ENCODE assay signal across 1 cellular context in the genomic region with DNA sequence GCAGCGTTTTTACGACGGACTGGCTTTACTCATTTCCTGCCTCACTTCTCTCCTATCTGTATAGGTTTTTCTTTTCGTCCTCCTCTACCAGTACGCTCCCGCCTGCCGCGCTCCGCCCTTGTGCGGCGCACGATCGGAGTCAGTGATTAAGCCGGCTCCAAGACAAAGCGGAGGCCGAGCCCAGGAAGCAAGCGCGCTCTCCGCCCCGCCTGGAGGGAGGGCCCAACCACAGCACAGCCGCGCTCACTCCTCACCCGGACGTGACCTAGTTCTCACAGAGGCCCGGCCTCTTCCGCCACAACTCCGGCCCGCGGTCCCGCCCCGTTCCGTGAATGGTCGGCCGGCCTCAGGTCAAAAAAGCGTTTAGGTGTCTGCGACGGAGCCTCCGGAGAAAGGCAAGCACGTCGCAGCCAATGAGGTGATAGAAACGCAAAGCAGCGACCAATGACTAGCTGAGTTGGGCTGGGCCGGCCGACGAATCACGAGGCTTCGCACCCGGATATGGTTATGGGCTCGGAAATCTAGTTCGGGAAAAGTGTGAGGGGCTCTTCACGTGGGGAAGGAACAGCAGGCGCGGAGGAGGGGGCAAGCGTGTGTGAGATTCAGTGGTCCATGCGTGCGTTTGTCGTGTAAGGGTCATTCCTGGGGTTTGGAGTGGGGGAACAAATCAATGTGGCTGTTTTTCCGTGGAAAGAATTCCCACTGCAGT.
TF ChIP-seq lines count a peak whose summit lies in the region.

A gene with protein sequence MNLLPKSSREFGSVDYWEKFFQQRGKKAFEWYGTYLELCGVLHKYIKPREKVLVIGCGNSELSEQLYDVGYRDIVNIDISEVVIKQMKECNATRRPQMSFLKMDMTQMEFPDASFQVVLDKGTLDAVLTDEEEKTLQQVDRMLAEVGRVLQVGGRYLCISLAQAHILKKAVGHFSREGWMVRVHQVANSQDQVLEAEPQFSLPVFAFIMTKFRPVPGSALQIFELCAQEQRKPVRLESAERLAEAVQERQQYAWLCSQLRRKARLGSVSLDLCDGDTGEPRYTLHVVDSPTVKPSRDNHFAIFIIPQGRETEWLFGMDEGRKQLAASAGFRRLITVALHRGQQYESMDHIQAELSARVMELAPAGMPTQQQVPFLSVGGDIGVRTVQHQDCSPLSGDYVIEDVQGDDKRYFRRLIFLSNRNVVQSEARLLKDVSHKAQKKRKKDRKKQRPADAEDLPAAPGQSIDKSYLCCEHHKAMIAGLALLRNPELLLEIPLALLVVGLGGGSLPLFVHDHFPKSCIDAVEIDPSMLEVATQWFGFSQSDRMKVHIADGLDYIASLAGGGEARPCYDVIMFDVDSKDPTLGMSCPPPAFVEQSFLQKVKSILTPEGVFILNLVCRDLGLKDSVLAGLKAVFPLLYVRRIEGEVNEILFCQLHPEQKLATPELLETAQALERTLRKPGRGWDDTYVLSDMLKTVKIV (plus strand): TSS at position 494 of the 709 bp plus-strand sequence. CDS start 308 bp downstream, outside the sequence.

TF ChIP-seq in HepG2, 621 proteins besides CTCF, POLR2A, EP300 and RAD21 (continued from another document):
- TF ChIP-seq, protein P1, sequence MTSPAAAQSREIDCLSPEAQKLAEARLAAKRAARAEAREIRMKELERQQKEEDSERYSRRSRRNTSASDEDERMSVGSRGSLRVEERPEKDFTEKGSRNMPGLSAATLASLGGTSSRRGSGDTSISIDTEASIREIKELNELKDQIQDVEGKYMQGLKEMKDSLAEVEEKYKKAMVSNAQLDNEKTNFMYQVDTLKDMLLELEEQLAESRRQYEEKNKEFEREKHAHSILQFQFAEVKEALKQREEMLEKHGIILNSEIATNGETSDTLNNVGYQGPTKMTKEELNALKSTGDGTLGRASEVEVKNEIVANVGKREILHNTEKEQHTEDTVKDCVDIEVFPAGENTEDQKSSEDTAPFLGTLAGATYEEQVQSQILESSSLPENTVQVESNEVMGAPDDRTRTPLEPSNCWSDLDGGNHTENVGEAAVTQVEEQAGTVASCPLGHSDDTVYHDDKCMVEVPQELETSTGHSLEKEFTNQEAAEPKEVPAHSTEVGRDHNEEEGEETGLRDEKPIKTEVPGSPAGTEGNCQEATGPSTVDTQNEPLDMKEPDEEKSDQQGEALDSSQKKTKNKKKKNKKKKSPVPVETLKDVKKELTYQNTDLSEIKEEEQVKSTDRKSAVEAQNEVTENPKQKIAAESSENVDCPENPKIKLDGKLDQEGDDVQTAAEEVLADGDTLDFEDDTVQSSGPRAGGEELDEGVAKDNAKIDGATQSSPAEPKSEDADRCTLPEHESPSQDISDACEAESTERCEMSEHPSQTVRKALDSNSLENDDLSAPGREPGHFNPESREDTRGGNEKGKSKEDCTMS (CRISPR knock-in tag; conservative IDR thresholded peaks at IDR 0.05), result no peak
- TF ChIP-seq PRDM4 (CRISPR knock-in tag; IDR thresholded peaks at IDR 0.05; ENCODE audit: borderline replicate concordance), result no peak
- 0 out of 2 replicates have a peak, but pooled peaks have one; percentile 20 for TF ChIP-seq TOPORS (CRISPR knock-in tag; IDR thresholded peaks at IDR 0.05)
- TF ChIP-seq SNRNP70 (IDR thresholded peaks at IDR 0.05; ENCODE audit: low read depth, low read length), result no peak
- TF ChIP-seq IRX3 (CRISPR knock-in tag; IDR thresholded peaks at IDR 0.05; ENCODE audit: borderline replicate concordance, low read depth), result no peak
- peak; percentile 92 for TF ChIP-seq POLR2G (IDR thresholded peaks at IDR 0.05; ENCODE audit: low read depth, low read length)
- peak; percentile 82 for TF ChIP-seq GABPA (IDR thresholded peaks at IDR 0.05; ENCODE audit: low read depth, low read length)
- TF ChIP-seq GABPA (CRISPR knock-in tag; IDR thresholded peaks at IDR 0.05; ENCODE audit: low read depth), result peak; percentile 96
- TF ChIP-seq, protein P2, sequence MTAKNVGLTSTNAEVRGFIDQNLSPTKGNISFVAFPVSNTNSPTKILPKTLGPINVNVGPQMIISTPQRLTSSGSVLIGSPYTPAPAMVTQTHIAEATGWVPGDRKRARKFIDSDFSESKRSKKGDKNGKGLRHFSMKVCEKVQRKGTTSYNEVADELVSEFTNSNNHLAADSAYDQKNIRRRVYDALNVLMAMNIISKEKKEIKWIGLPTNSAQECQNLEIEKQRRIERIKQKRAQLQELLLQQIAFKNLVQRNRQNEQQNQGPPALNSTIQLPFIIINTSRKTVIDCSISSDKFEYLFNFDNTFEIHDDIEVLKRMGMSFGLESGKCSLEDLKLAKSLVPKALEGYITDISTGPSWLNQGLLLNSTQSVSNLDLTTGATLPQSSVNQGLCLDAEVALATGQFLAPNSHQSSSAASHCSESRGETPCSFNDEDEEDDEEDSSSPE (CRISPR knock-in tag; IDR thresholded peaks at IDR 0.05), result peak; percentile 83
- TF ChIP-seq MXD1 (CRISPR knock-in tag; IDR thresholded peaks at IDR 0.05), result peak; percentile 83
- TF ChIP-seq CHD2 (IDR thresholded peaks at IDR 0.05; ENCODE audit: low read depth, low read length), result peak; percentile 32; the same call in 1 of the 2 replicates
- no peak for TF ChIP-seq ARNT (IDR thresholded peaks at IDR 0.05)
- peak; percentile 20; the same call in 1 of the 2 replicates for TF ChIP-seq ZNF614 (CRISPR knock-in tag; IDR thresholded peaks at IDR 0.05; ENCODE audit: borderline replicate concordance)
- 0 out of 2 replicates have a peak, but pooled peaks have one; percentile 15 for TF ChIP-seq ZNF556 (CRISPR knock-in tag; IDR thresholded peaks at IDR 0.05; ENCODE audit: borderline replicate concordance)
- TF ChIP-seq SYNCRIP (IDR thresholded peaks at IDR 0.05; ENCODE audit: insufficient read depth, low read depth, low read length), result no peak
- no peak for TF ChIP-seq SALL2 (CRISPR knock-in tag; IDR thresholded peaks at IDR 0.05)
- no peak for TF ChIP-seq ZNF546 (CRISPR knock-in tag; conservative IDR thresholded peaks at IDR 0.05)
- TF ChIP-seq SNAI1 (CRISPR knock-in tag; IDR thresholded peaks at IDR 0.05; ENCODE audit: borderline replicate concordance), result no peak
- no peak for TF ChIP-seq ZNF10 (CRISPR knock-in tag; IDR thresholded peaks at IDR 0.05; ENCODE audit: borderline replicate concordance, low read depth)
- peak; percentile 69 for TF ChIP-seq ATF7-NPFF (CRISPR knock-in tag; IDR thresholded peaks at IDR 0.05; ENCODE audit: low read depth)
- no peak; the same call in 1 of the 2 replicates for TF ChIP-seq SOX5 (CRISPR knock-in tag; IDR thresholded peaks at IDR 0.05; ENCODE audit: borderline replicate concordance)
- peak; percentile 90 for TF ChIP-seq ZNF574 (CRISPR knock-in tag; IDR thresholded peaks at IDR 0.05)
- TF ChIP-seq IRF2 (CRISPR knock-in tag; IDR thresholded peaks at IDR 0.05), result peak; percentile 60
- TF ChIP-seq KDM2A (CRISPR knock-in tag; IDR thresholded peaks at IDR 0.05; ENCODE audit: borderline replicate concordance, low read depth), result peak; percentile 83; the same call in 1 of the 2 replicates
- no peak for TF ChIP-seq HHEX (CRISPR knock-in tag; IDR thresholded peaks at IDR 0.05)
- TF ChIP-seq FOXO4 (CRISPR knock-in tag; conservative IDR thresholded peaks at IDR 0.05), result no peak
- TF ChIP-seq AFF4 (CRISPR knock-in tag; IDR thresholded peaks at IDR 0.05), result no peak
- TF ChIP-seq GATA4 (IDR thresholded peaks at IDR 0.05; ENCODE audit: borderline replicate concordance, low read depth), result no peak
